Comparison of ENCODE assay signal across 8 cellular contexts in genomic region chr16:87702325-87702811, GRCh38.
DNase-seq lines count a peak whose midpoint lies in the region; ATAC-seq lines count a peak whose summit lies in the region.

No MANE protein-coding gene starts in this region.

- peak overlapping the region; percentile 4 for H3K4me3 Mint-ChIP-seq in activated T-helper 1 cell treated with anti-CD3 and anti-CD28 coated beads, Interleukin-12 subunit alpha, Interleukin-12 subunit beta, Interleukin-2, Interleukin-4 antibody, amounts not matched to agents 30 ng/mL and 10 ng/mL and 1 ng/mL, durations not matched to agents 14 hours and 24 hours and 36 hours

- no peaks in the 10 kb centered on the region for H3K9me3 Mint-ChIP-seq in activated T-helper 1 cell treated with anti-CD3 and anti-CD28 coated beads, Interleukin-12 subunit alpha, Interleukin-12 subunit beta, Interleukin-2, Interleukin-4 antibody, amounts not matched to agents 30 ng/mL and 10 ng/mL and 1 ng/mL, durations not matched to agents 14 hours and 24 hours and 36 hours

- intact Hi-C loops in activated T-helper 1 cell treated with anti-CD3 and anti-CD28 coated beads, Interleukin-12 subunit alpha, Interleukin-12 subunit beta, Interleukin-2, Interleukin-4 antibody, amounts not matched to agents 30 ng/mL and 10 ng/mL and 1 ng/mL, durations not matched to agents 14 hours and 24 hours and 36 hours (cut with micrococcal nuclease) = no loop called here

- peaks cover 34% of the 10 kb centered on the region for H3K4me1 Mint-ChIP-seq in activated T-helper 1 cell treated with anti-CD3 and anti-CD28 coated beads, Interleukin-12 subunit alpha, Interleukin-12 subunit beta, Interleukin-2, Interleukin-4 antibody, amounts not matched to agents 30 ng/mL and 10 ng/mL and 1 ng/mL, durations not matched to agents 14 hours and 24 hours and 36 hours (ENCODE audit: low read depth)

- H3K27me3 Mint-ChIP-seq in activated T-helper 1 cell treated with anti-CD3 and anti-CD28 coated beads, Interleukin-12 subunit alpha, Interleukin-12 subunit beta, Interleukin-2, Interleukin-4 antibody, amounts not matched to agents 30 ng/mL and 10 ng/mL and 1 ng/mL, durations not matched to agents 14 hours and 24 hours and 36 hours (ENCODE audit: insufficient read depth) = no peaks in the 10 kb centered on the region

- H3K36me3 Mint-ChIP-seq in activated T-helper 1 cell treated with anti-CD3 and anti-CD28 coated beads, Interleukin-12 subunit alpha, Interleukin-12 subunit beta, Interleukin-2, Interleukin-4 antibody, amounts not matched to agents 30 ng/mL and 10 ng/mL and 1 ng/mL, durations not matched to agents 14 hours and 24 hours and 36 hours (ENCODE audit: low read depth) = peaks cover 11% of the 10 kb centered on the region

- H3K27ac Mint-ChIP-seq in activated T-helper 1 cell treated with anti-CD3 and anti-CD28 coated beads, Interleukin-12 subunit alpha, Interleukin-12 subunit beta, Interleukin-2, Interleukin-4 antibody, amounts not matched to agents 30 ng/mL and 10 ng/mL and 1 ng/mL, durations not matched to agents 14 hours and 24 hours and 36 hours = peak overlapping the region; percentile 70

- ATAC-seq in GM19372 (IDR thresholded peaks at IDR 0.05; ENCODE audit: low read depth, unreplicated experiment) (peak; percentile 66), HG03571 (IDR thresholded peaks at IDR 0.05; ENCODE audit: unreplicated experiment) (peak; percentile 48)

- DNase-seq in AG20443 (ENCODE audit: low spot score) = peak; percentile 78
- peak; percentile 30 for DNase-seq in activated T-helper 1 cell treated with anti-CD3 and anti-CD28 coated beads, Interleukin-12 subunit alpha, Interleukin-12 subunit beta, Interleukin-2, Interleukin-4 antibody, amounts not matched to agents 30 ng/mL and 10 ng/mL and 1 ng/mL, durations not matched to agents 14 hours and 24 hours and 36 hours (ENCODE audit: low spot score)
- DNase-seq in hepatic stellate cell (ENCODE audit: low spot score) = peak; percentile 82
- peak in 4 of 6 experiments; percentile 14 to 42 (median 26) for DNase-seq in stimulated activated naive CD4-positive, alpha-beta T cell (lab: John Stamatoyannopoulos, UW)
- DNase-seq in NCI-H1436 (lab: John Stamatoyannopoulos, UW) = no peak
- DNase-seq in DMS114 treated with DMSO at 0.1 percent for 48 hours (lab: John Stamatoyannopoulos, UW; ENCODE audit: unreplicated experiment) = no peak

Comparison
In these comparisons a context has a peak if more than half of its experiments do, and no peak if none do; other contexts are left out.
1. DNase-seq: peak in AG20443 (single experiment), activated T-helper 1 cell treated with anti-CD3 and anti-CD28 coated beads, Interleukin-12 subunit alpha, Interleukin-12 subunit beta, Interleukin-2, Interleukin-4 antibody, amounts not matched to agents 30 ng/mL and 10 ng/mL and 1 ng/mL, durations not matched to agents 14 hours and 24 hours and 36 hours (single experiment), hepatic stellate cell (single experiment) and stimulated activated naive CD4-positive, alpha-beta T cell (4 of 6); none in NCI-H1436 (single experiment) and DMS114 treated with DMSO at 0.1 percent for 48 hours (single experiment).